Comparison of ENCODE assay signal across 8 cellular contexts in the genomic region with DNA sequence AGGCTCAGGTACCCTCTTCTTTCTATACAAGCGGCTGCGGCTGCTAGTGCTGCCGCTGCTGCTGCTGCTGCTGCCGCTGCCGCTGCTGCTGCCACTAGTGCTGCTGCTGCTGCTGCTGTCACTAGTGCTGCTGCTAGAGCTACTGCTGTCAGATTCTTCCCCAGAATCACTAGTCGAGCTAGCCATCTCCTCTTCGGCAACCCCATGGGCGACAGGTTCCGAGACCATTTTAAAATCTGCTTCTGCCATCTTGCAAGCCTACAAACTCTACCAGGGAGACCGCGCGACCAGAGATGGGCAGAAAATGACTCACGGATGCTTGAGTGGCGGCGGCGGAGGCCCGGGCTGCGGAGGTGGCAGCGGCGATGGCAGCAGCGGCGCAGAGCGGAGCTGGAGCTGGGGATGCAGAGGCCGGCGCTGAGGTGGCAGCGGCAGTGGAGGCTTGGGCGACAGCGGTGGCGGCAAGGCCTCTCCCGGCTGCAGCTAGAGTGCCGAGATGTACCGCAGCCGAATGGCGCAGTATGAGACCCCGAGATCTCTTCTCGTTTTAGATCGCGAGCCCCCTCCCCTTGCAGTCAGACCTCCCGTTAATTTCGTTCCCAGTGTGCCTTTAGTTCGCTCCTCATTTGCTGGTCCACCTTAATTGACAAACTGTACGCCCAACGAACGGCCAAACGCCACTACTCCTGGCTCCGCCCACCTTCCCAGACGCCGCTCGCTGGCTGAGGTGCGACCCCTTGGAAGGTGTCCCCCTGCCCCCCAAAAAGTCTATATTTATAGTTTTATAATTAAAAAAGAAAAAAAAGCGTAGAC. TPM values are rescaled to one million over a fixed set of nuclear protein-coding genes. Genes with fewer than 3 reads are reported as not detected.
DNase-seq lines count a peak whose midpoint lies in the region; ATAC-seq and TF ChIP-seq lines count a peak whose summit lies in the region.

TSS of gene NAP1L3 (minus strand) at position 523 of the 813 bp plus-strand sequence. CDS start at position 249, 274 bp downstream.

- H3F3A ChIP-seq in DOHH2 (ENCODE audit: control insufficient read depth, insufficient read depth), result no peaks in the 10 kb centered on the region

- peak within 1 kb of the TSS; percentile 54 for H3K4me3 ChIP-seq in DOHH2 (ENCODE audit: low read length)
- H3K4me3 ChIP-seq in neuron (ENCODE audit: low read length), result peak within 1 kb of the TSS; percentile 62
- H3K4me3 ChIP-seq in stomach smooth muscle (ENCODE audit: low read length in 2 of 2), result peak within 1 kb of the TSS; percentile 72 to 81

- H3K36me3 ChIP-seq in DOHH2 (ENCODE audit: control insufficient read depth, low read length), result no peaks in the 10 kb centered on the region
- no peaks in the 10 kb centered on the region for H3K36me3 ChIP-seq in neuron (ENCODE audit: insufficient read depth, low read length)
- no peaks in the 10 kb centered on the region for H3K36me3 ChIP-seq in stomach smooth muscle (ENCODE audit: control insufficient read depth in 2 of 2, insufficient read depth in 2 of 2, low read length in 2 of 2)

- ATAC-seq in HG03039 (IDR thresholded peaks at IDR 0.05; ENCODE audit: unreplicated experiment) (peak; percentile 62), HG03095 (IDR thresholded peaks at IDR 0.05; ENCODE audit: unreplicated experiment) (no peak)

- peak; percentile 78 to 79 for DNase-seq in SHP77 (lab: John Stamatoyannopoulos, UW)
- DNase-seq in glutamatergic neuron, result peak; percentile 76

- H3K4me2 ChIP-seq in DOHH2 (ENCODE audit: low read length), result peak within 1 kb of the TSS; percentile 45

- no peaks in the 10 kb centered on the region for H3K4me1 ChIP-seq in DOHH2 (ENCODE audit: control insufficient read depth, low read length)
- peaks cover 11% of the 10 kb centered on the region for H3K4me1 ChIP-seq in neuron (ENCODE audit: insufficient read depth, low read length)
- H3K4me1 ChIP-seq in stomach smooth muscle (ENCODE audit: control insufficient read depth, insufficient read depth, low read length), result peaks cover 10% of the 10 kb centered on the region

- H3K27ac ChIP-seq in DOHH2 (ENCODE audit: low read depth, low read length) (no peak within 1 kb of the TSS), stomach smooth muscle (ENCODE audit: low read length) (peak within 1 kb of the TSS; percentile 64)

- peak within 1 kb of the TSS; percentile 42 to 60 for H3K9ac ChIP-seq in stomach smooth muscle (ENCODE audit: low read length in 2 of 2)

- H4K20me1 ChIP-seq in DOHH2 (ENCODE audit: control insufficient read depth, insufficient read depth, low read depth, low read length), result no peaks in the 10 kb centered on the region

- peak within 1 kb of the TSS; percentile 71 for H2AFZ ChIP-seq in neuron (ENCODE audit: low read depth, low read length)

- TF ChIP-seq CTCF in DOHH2 (IDR thresholded peaks at IDR 0.05; ENCODE audit: low read depth, low read length, poor library complexity, severe bottlenecking), result no peak
- no peak for TF ChIP-seq CTCF in glutamatergic neuron (IDR thresholded peaks at IDR 0.05; ENCODE audit: partially characterized antibody, unreplicated experiment)

- H3K4me3 Mint-ChIP-seq in activated naive CD4-positive, alpha-beta T cell treated with anti-CD3 and anti-CD28 coated beads, Interleukin-2, amount 50 U/mL, for 24 hours, result peak within 1 kb of the TSS; percentile 96
- peak within 1 kb of the TSS; percentile 97 for H3K4me3 Mint-ChIP-seq in glutamatergic neuron (ENCODE audit: unreplicated experiment)

- no peaks in the 10 kb centered on the region for H3K9me2 ChIP-seq in DOHH2 (replicated peaks; ENCODE audit: control insufficient read depth, low read length)

- no peaks in the 10 kb centered on the region for H3K36me3 Mint-ChIP-seq in activated naive CD4-positive, alpha-beta T cell treated with anti-CD3 and anti-CD28 coated beads, Interleukin-2, amount 50 U/mL, for 24 hours
- H3K36me3 Mint-ChIP-seq in glutamatergic neuron (ENCODE audit: unreplicated experiment), result no peaks in the 10 kb centered on the region

- no peaks in the 10 kb centered on the region for H3K79me2 ChIP-seq in DOHH2 (ENCODE audit: control insufficient read depth, low read length)

- H3K9me3 ChIP-seq in DOHH2 (ENCODE audit: control insufficient read depth, insufficient read depth, low read length), result no peaks in the 10 kb centered on the region
- no peaks in the 10 kb centered on the region for H3K9me3 ChIP-seq in neuron (ENCODE audit: low read length)
- H3K9me3 ChIP-seq in stomach smooth muscle (ENCODE audit: control insufficient read depth in 2 of 2, low read length in 2 of 2), result no peaks in the 10 kb centered on the region

- H3K27me3 Mint-ChIP-seq in activated naive CD4-positive, alpha-beta T cell treated with anti-CD3 and anti-CD28 coated beads, Interleukin-2, amount 50 U/mL, for 24 hours, result no peaks in the 10 kb centered on the region
- no peaks in the 10 kb centered on the region for H3K27me3 Mint-ChIP-seq in glutamatergic neuron (ENCODE audit: unreplicated experiment)

- H3K27me3 ChIP-seq in DOHH2 (ENCODE audit: control insufficient read depth, low read length) (peaks cover 7% of the 10 kb centered on the region), neuron (ENCODE audit: insufficient read depth, low read length) (no peaks in the 10 kb centered on the region), stomach smooth muscle (ENCODE audit: control insufficient read depth in 1 of 2, insufficient read depth in 2 of 2, low read length in 2 of 2) (peaks cover 0 to 14% of the 10 kb centered on the region in 2 donors)

- peak within 1 kb of the TSS; percentile 95 for H3K27ac Mint-ChIP-seq in activated naive CD4-positive, alpha-beta T cell treated with anti-CD3 and anti-CD28 coated beads, Interleukin-2, amount 50 U/mL, for 24 hours
- H3K27ac Mint-ChIP-seq in glutamatergic neuron (ENCODE audit: unreplicated experiment), result peak within 1 kb of the TSS; percentile 98

- peaks cover 16% of the 10 kb centered on the region for H3K4me1 Mint-ChIP-seq in activated naive CD4-positive, alpha-beta T cell treated with anti-CD3 and anti-CD28 coated beads, Interleukin-2, amount 50 U/mL, for 24 hours
- H3K4me1 Mint-ChIP-seq in glutamatergic neuron (ENCODE audit: low read depth, unreplicated experiment), result no peaks in the 10 kb centered on the region

- no peaks in the 10 kb centered on the region for H3K9me3 Mint-ChIP-seq in activated naive CD4-positive, alpha-beta T cell treated with anti-CD3 and anti-CD28 coated beads, Interleukin-2, amount 50 U/mL, for 24 hours
- H3K9me3 Mint-ChIP-seq in glutamatergic neuron (ENCODE audit: unreplicated experiment), result peaks cover 2% of the 10 kb centered on the region

RNA-seq across cellular contexts. Expression of gene NAP1L3, which starts in this region (rescaled TPM):
- total RNA-seq in glutamatergic neuron (ENCODE audit: unreplicated experiment), result 16.9 TPM
